ENCODE assay signal across 7 cellular contexts in genomic region chr14:93033039-93033982, GRCh38.
DNase-seq lines count a peak whose midpoint lies in the region; ATAC-seq and TF ChIP-seq lines count a peak whose summit lies in the region.

No MANE protein-coding gene starts in this region.

- peak; percentile 34 for DNase-seq in Daoy (ENCODE audit: low read depth)
- peak in 1 of 61 donors; percentile 21 for DNase-seq in caudate nucleus (lab: John Stamatoyannopoulos, UW)
- peak; percentile 84 for DNase-seq in osteoblast (ENCODE audit: insufficient read length, low spot score, missing footprints)
- DNase-seq in HUDEP-2 (lab: John Stamatoyannopoulos, UW; ENCODE audit: unreplicated experiment in 76 of 76) = no peak

- H3K27ac ChIP-seq in caudate nucleus (ENCODE audit: low read depth, low read length) = peak overlapping the region; percentile 99
- H3K27ac ChIP-seq in osteoblast (ENCODE audit: low read depth, low read length) = no peak overlapping the region

- no peak overlapping the region for H2AFZ ChIP-seq in osteoblast (ENCODE audit: low read length)

- H3K4me2 ChIP-seq in osteoblast (ENCODE audit: insufficient read depth, low read length) = no peak overlapping the region

- H4K20me1 ChIP-seq in osteoblast (ENCODE audit: insufficient read depth, low read length) = peaks cover 8% of the 10 kb centered on the region

- H3K9me3 ChIP-seq in osteoblast (ENCODE audit: low read depth, low read length) = no peaks in the 10 kb centered on the region

- no peak overlapping the region for H3K4me3 ChIP-seq in osteoblast (ENCODE audit: insufficient read depth, low read length)

- H3K79me2 ChIP-seq in osteoblast (ENCODE audit: insufficient read depth, low read length) = no peaks in the 10 kb centered on the region

- ATAC-seq in HG02885 (IDR thresholded peaks at IDR 0.05; ENCODE audit: poor library complexity, unreplicated experiment) (peak; percentile 15), HG02938 (IDR thresholded peaks at IDR 0.05; ENCODE audit: unreplicated experiment) (no peak), HG02973 (IDR thresholded peaks at IDR 0.05; ENCODE audit: unreplicated experiment) (no peak)

- H3K4me1 ChIP-seq in osteoblast (ENCODE audit: insufficient read depth, low read length) = peaks cover 26% of the 10 kb centered on the region

- no peak for TF ChIP-seq CTCF in osteoblast (IDR thresholded peaks at IDR 0.05; ENCODE audit: extremely low read depth, low read depth, low read length)

- no peaks in the 10 kb centered on the region for H3K27me3 ChIP-seq in osteoblast (ENCODE audit: insufficient read depth, low read length)

- H3K36me3 ChIP-seq in osteoblast (ENCODE audit: insufficient read depth, low read length) = no peaks in the 10 kb centered on the region

Comparison
In these comparisons a context has a peak if more than half of its experiments do, and no peak if none do; other contexts are left out.
1. DNase-seq: peak in Daoy (single experiment) and osteoblast (single experiment); none in HUDEP-2 (0 of 76).